Comparison of ENCODE assay signal across 20 cellular contexts in genomic region chr5:147349241-147349640, GRCh38.
"Had no signal": no experiment of that assay in that cellular context is flagged by ENCODE, and none has a peak within 500 bp of the region (broad histone marks: within the 10 kb centered on the region; RNA-seq: fewer than 3 reads in every experiment).

No MANE protein-coding gene starts in this region.

- H3K36me3 ChIP-seq: gastrocnemius medialis, neural progenitor cell, sigmoid colon, spleen, upper lobe of left lung had no signal

- H3K27ac ChIP-seq: dorsolateral prefrontal cortex, gastrocnemius medialis, neural progenitor cell, psoas muscle, sigmoid colon, skin epidermis, spleen, testis, tibial nerve, upper lobe of left lung had no signal

- DNase-seq: dorsolateral prefrontal cortex; effector CD4-positive, alpha-beta T cell; gastrocnemius medialis; head of caudate nucleus; naive B cell; psoas muscle; right cardiac atrium; sigmoid colon; spleen; stimulated activated CD4-positive, alpha-beta T cell treated with anti-CD3 and anti-CD28 coated beads, Interleukin-4, amount 100 ng/mL, for 4 hours; stimulated activated naive CD8-positive, alpha-beta T cell treated with anti-CD3 and anti-CD28 coated beads, Interleukin-15, Interleukin-2, amounts not matched to agents 100 U/mL and 50 U/mL, for 24 hours; substantia nigra; testis; upper lobe of left lung had no signal

- H3K9me3 ChIP-seq: gastrocnemius medialis, psoas muscle, sigmoid colon, spleen, testis, tibial nerve, upper lobe of left lung had no signal

- H2AFZ ChIP-seq: neural progenitor cell had no signal

- H3K4me1 ChIP-seq: gastrocnemius medialis, neural progenitor cell, psoas muscle, sigmoid colon, spleen, testis, tibial nerve, upper lobe of left lung had no signal

- H3K4me3 ChIP-seq: dorsolateral prefrontal cortex, gastrocnemius medialis, lung, neural progenitor cell, psoas muscle, sigmoid colon, skin epidermis, spleen, testis, tibial nerve, upper lobe of left lung had no signal

- H3K27me3 ChIP-seq: gastrocnemius medialis, neural progenitor cell, sigmoid colon, spleen, testis, tibial nerve, upper lobe of left lung had no signal

- H3K9ac ChIP-seq: neural progenitor cell had no signal

- ATAC-seq: gastrocnemius medialis; natural killer cell treated with Interleukin-12 subunit alpha and Interleukin-12 subunit beta and Interleukin-15 and Interleukin-18, amount 100 ng/mL, for 72 hours; psoas muscle; right cardiac atrium; stimulated activated memory B cell treated with anti-CD40 and anti-IgM and Interleukin-4, amounts not matched to agents 10 μg/mL and 1 μg/mL and 100 μg/mL, for 72 hours; stimulated activated naive CD8-positive, alpha-beta T cell treated with anti-CD3 and anti-CD28 coated beads, Interleukin-15, Interleukin-2, amounts not matched to agents 100 U/mL and 50 U/mL, for 24 hours had no signal

- H3K4me2 ChIP-seq: neural progenitor cell had no signal
